Comparison of ENCODE assay signal across 14 cellular contexts in the genomic region with DNA sequence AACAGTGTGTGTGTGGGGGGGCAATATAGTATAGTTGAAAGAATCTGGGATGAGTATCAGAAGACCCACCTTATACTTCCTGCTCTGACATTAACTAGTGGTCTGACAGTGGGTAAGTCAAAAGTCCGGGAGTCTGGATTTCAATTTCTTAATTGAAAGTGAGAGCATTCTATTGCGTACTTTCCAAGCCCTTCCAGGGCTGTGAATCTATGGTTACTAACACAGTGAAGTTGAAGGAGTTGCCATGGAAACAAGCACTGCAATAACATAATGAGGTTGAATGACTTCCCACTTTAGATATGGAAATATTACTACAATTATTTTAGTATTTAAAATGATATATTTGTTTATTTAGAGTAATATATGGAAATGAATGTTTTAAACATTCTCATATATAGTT.
DNase-seq lines count a peak whose midpoint lies in the region; ATAC-seq and TF ChIP-seq lines count a peak whose summit lies in the region.
"Had no signal": no experiment of that assay in that cellular context is flagged by ENCODE, and none has a peak within 500 bp of the region (broad histone marks: within the 10 kb centered on the region; RNA-seq: fewer than 3 reads in every experiment).

No MANE protein-coding gene starts in this region.

- H3K27ac ChIP-seq in sigmoid colon, result no peak overlapping the region
- H3K27ac ChIP-seq: body of pancreas, neural progenitor cell, VCaP had no signal

- H3K4me3 ChIP-seq in astrocyte of the cerebellum (ENCODE audit: low read depth, low read length), result no peak overlapping the region
- H3K4me3 ChIP-seq in sigmoid colon, result no peak overlapping the region
- H3K4me3 ChIP-seq: body of pancreas, neural progenitor cell had no signal

- TF ChIP-seq EP300 in sigmoid colon (IDR thresholded peaks at IDR 0.05), result no peak

- DNase-seq in CD1c-positive myeloid dendritic cell (ENCODE audit: extremely low spot score) (peak; percentile 62), NCI-H1105 (lab: John Stamatoyannopoulos, UW) (peak; percentile 2), astrocyte of the cerebellum (ENCODE audit: low read depth) (peak; percentile 19), left kidney (ENCODE audit: low read depth, low spot score) (peak; percentile 34), occipital lobe (lab: John Stamatoyannopoulos, UW) (no peak), sigmoid colon (no peak), OCI-M2 (lab: John Stamatoyannopoulos, UW; ENCODE audit: unreplicated experiment) (no peak)
- DNase-seq: body of pancreas; CD8-positive, alpha-beta memory T cell; NCI-H146; stimulated activated naive B cell treated with anti-CD40 and anti-IgM and Interleukin-4, amounts not matched to agents 10 μg/mL and 1 μg/mL and 100 μg/mL, for 72 hours had no signal

- 75 to 79% methylated on average over 2 of the region's 2 CpGs for WGBS in sigmoid colon, 2 donors

- TF ChIP-seq CTCF in astrocyte of the cerebellum (IDR thresholded peaks at IDR 0.05; ENCODE audit: low read depth, low read length, missing control alignments) (no peak), sigmoid colon (IDR thresholded peaks at IDR 0.05) (no peak)

- no peak for TF ChIP-seq POLR2A in sigmoid colon (IDR thresholded peaks at IDR 0.05)

- in situ Hi-C loops in astrocyte of the cerebellum (cut with HindIII; ENCODE audit: low sequenced_read_pairs), result loop anchor here (5.0 kb wide), 1 partner anchor 89 kb away; no protein-coding TSS in a partner anchor

- H3K9me3 ChIP-seq in sigmoid colon, result no peaks in the 10 kb centered on the region
- H3K9me3 ChIP-seq: body of pancreas had no signal

- no peaks in the 10 kb centered on the region for H3K36me3 ChIP-seq in sigmoid colon
- H3K36me3 ChIP-seq: neural progenitor cell had no signal

- intact Hi-C loops in sigmoid colon (cut with DNase I), result no loop called here

- H3K4me1 ChIP-seq in sigmoid colon, result peaks cover 0 to 10% (median 0%) of the 10 kb centered on the region in 4 donors
- H3K4me1 ChIP-seq: body of pancreas, neural progenitor cell had no signal

- no peak for ATAC-seq in HG02588 (IDR thresholded peaks at IDR 0.05; ENCODE audit: unreplicated experiment)
- ATAC-seq: body of pancreas; stimulated activated naive B cell treated with anti-CD40 and anti-IgM and Interleukin-4, amounts not matched to agents 10 μg/mL and 1 μg/mL and 100 μg/mL, for 72 hours had no signal

- no peaks in the 10 kb centered on the region for H3K27me3 ChIP-seq in sigmoid colon
- H3K27me3 ChIP-seq: body of pancreas, neural progenitor cell had no signal

Comparison
In these comparisons a context has a peak if more than half of its experiments do, and no peak if none do; other contexts are left out.
1. DNase-seq: peak in CD1c-positive myeloid dendritic cell (single experiment), NCI-H1105 (single experiment), astrocyte of the cerebellum (single experiment) and left kidney (single experiment); none in occipital lobe (single experiment), sigmoid colon (single experiment) and OCI-M2 (single experiment).